ENCODE assay signal across 25 cellular contexts in the genomic region with DNA sequence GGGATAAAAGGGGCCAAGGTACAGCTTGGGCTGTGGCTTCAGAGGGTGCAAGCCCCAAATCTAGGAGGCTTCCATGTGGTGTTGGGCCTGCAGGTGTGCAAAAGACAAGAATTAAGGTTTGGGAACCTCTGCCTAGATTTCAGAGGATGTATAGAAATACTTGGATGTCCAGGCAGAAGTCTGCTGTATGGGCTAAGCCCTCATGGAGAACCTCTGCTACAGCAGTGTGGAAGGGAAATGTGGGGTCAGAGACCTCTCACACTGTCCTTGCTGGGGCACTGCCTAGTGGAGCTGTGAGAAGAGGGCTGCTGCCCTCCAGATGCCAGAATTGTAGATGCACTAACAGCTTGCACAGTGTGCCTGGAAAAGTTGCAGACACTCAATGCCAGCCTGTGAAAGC.
"Had no signal": no experiment of that assay in that cellular context is flagged by ENCODE, and none has a peak within 500 bp of the region (broad histone marks: within the 10 kb centered on the region; RNA-seq: fewer than 3 reads in every experiment).

No MANE protein-coding gene starts in this region.

- H3K36me3 ChIP-seq: brain microvascular endothelial cell had no signal

- H3K27ac ChIP-seq: brain microvascular endothelial cell, coronary artery, dorsolateral prefrontal cortex had no signal

- DNase-seq: activated CD4-positive, alpha-beta memory T cell treated with anti-CD3 and anti-CD28 coated beads, Interleukin-2, amount 10 ng/mL, durations not matched to agents 7 days and 5 days; activated CD4-positive, alpha-beta T cell treated with anti-CD3 and anti-CD28 coated beads for 36 hours; activated CD4-positive, alpha-beta T cell treated with anti-CD3 and anti-CD28 coated beads, Interleukin-2, amount 10 ng/mL, durations not matched to agents 24 days and 14 days; activated CD4-positive, CD25-positive, alpha-beta regulatory T cell; activated CD4-positive, CD25-positive, alpha-beta regulatory T cell treated with anti-CD3 and anti-CD28 coated beads, Interleukin-2, amount 50 U/mL, for 72 hours; activated CD8-positive, alpha-beta memory T cell treated with anti-CD3 and anti-CD28 coated beads, Interleukin-2, amount 50 U/mL, for 48 hours; activated effector memory CD4-positive, alpha-beta T cell treated with Interleukin-2 at 50 U/mL for 16 hours; activated gamma-delta T cell treated with Interleukin-2 at 50 U/mL for 16 hours; activated naive CD4-positive, alpha-beta T cell treated with anti-CD3 and anti-CD28 coated beads, Interleukin-2, amount 50 U/mL, for 16 hours; activated naive CD4-positive, alpha-beta T cell treated with Interleukin-2 at 50 U/mL for 16 hours; activated T-cell treated with anti-CD3 and anti-CD28 coated beads for 4 hours; activated T-cell treated with anti-CD3 and anti-CD28 coated beads, Interleukin-2, amount 50 U/mL, for 24 hours; amniotic stem cell; anterior cingulate cortex; brain microvascular endothelial cell; dorsolateral prefrontal cortex; effector memory CD4-positive, alpha-beta T cell; endodermal cell; foreskin fibroblast; head of caudate nucleus; T-helper 17 cell; T1000 had no signal

- H3K27me3 ChIP-seq: brain microvascular endothelial cell had no signal

- H3K4me3 ChIP-seq: coronary artery, dorsolateral prefrontal cortex had no signal

- ATAC-seq: activated CD4-positive, alpha-beta T cell treated with anti-CD3 and anti-CD28 coated beads for 36 hours; activated T-helper 17 cell treated with anti-CD3 and anti-CD28 coated beads, Interleukin-2, amount 50 U/mL, for 72 hours; esophagus mucosa; T-helper 17 cell had no signal
